Comparison of ENCODE assay signal across 22 cellular contexts in genomic region chr2:4151521-4151920, GRCh38.
DNase-seq lines count a peak whose midpoint lies in the region; ATAC-seq and TF ChIP-seq lines count a peak whose summit lies in the region.
"Had no signal": no experiment of that assay in that cellular context is flagged by ENCODE, and none has a peak within 500 bp of the region (broad histone marks: within the 10 kb centered on the region; RNA-seq: fewer than 3 reads in every experiment).

No MANE protein-coding gene starts in this region.

- peak overlapping the region; percentile 78 for H3K27ac ChIP-seq in neural progenitor cell
- H3K27ac ChIP-seq in aorta (ENCODE audit: low read depth in 1 of 2, low read length in 2 of 2) = no peak overlapping the region
- H3K27ac ChIP-seq: 22Rv1; BLaER1 treated with 17β-estradiol and CSF1 and Interleukin-3, amounts not matched to agents 10 nM and 100 nM had no signal

- peaks cover 16% of the 10 kb centered on the region for H3F3A ChIP-seq in neural progenitor cell (ENCODE audit: low read depth)

- H3K9me3 Mint-ChIP-seq in neural progenitor cell = peaks cover 16% of the 10 kb centered on the region

- 64 to 73% methylated on average over 2 of the region's 2 CpGs for WGBS in aorta, 2 donors

- H3K9me3 ChIP-seq in neural progenitor cell (ENCODE audit: low read depth) = peaks cover 16% of the 10 kb centered on the region
- H3K9me3 ChIP-seq in aorta (ENCODE audit: control insufficient read depth, low read length) = no peaks in the 10 kb centered on the region
- H3K9me3 ChIP-seq: BE2C had no signal

- H3K9ac ChIP-seq in neural progenitor cell = no peak overlapping the region
- H3K9ac ChIP-seq: BLaER1 treated with 17β-estradiol and CSF1 and Interleukin-3, amounts not matched to agents 10 nM and 100 nM had no signal

- H3K4me3 ChIP-seq in neural progenitor cell = no peak overlapping the region
- H3K4me3 ChIP-seq in aorta (ENCODE audit: low read length in 2 of 2) = no peak overlapping the region
- H3K4me3 ChIP-seq: BLaER1 treated with 17β-estradiol and CSF1 and Interleukin-3, amounts not matched to agents 10 nM and 100 nM; GM12878; GM23338 had no signal

- peaks cover 3% of the 10 kb centered on the region for H3K27me3 Mint-ChIP-seq in neural progenitor cell (ENCODE audit: insufficient read depth, low read depth)
- H3K27me3 Mint-ChIP-seq: CD4-positive, alpha-beta T cell; CD8-positive, alpha-beta memory T cell had no signal

- peaks cover 22% of the 10 kb centered on the region for H3K4me1 Mint-ChIP-seq in neural progenitor cell
- H3K4me1 Mint-ChIP-seq: CD14-positive monocyte; CD8-positive, alpha-beta memory T cell; GM23338 had no signal

- H3K79me2 ChIP-seq in neural progenitor cell (ENCODE audit: low read depth) = no peaks in the 10 kb centered on the region

- no peak for TF ChIP-seq CTCF in neural progenitor cell (IDR thresholded peaks at IDR 0.05)

- H3K36me3 ChIP-seq in neural progenitor cell (peaks cover 10% of the 10 kb centered on the region), aorta (ENCODE audit: control insufficient read depth in 1 of 2, insufficient read depth in 2 of 2, low read length in 1 of 2) (no peaks in the 10 kb centered on the region)
- H3K36me3 ChIP-seq: BE2C; BLaER1 treated with 17β-estradiol and CSF1 and Interleukin-3, amounts not matched to agents 10 nM and 100 nM had no signal

- no peak overlapping the region for H2AFZ ChIP-seq in neural progenitor cell (replicated peaks)
- H2AFZ ChIP-seq: GM23338 had no signal

- peaks cover 35% of the 10 kb centered on the region for H3K4me1 ChIP-seq in neural progenitor cell
- no peaks in the 10 kb centered on the region for H3K4me1 ChIP-seq in aorta (ENCODE audit: control insufficient read depth in 1 of 2, insufficient read depth in 2 of 2, low read length in 2 of 2)
- H3K4me1 ChIP-seq: BE2C had no signal

- no peak overlapping the region for H3K4me3 Mint-ChIP-seq in neural progenitor cell
- H3K4me3 Mint-ChIP-seq: CD14-positive monocyte; CD4-positive, alpha-beta T cell; CD8-positive, alpha-beta memory T cell; GM23338; H9 had no signal

- intact Hi-C loops in aorta (cut with DNase I) = no loop called here

- no peaks in the 10 kb centered on the region for H4K20me1 ChIP-seq in neural progenitor cell (ENCODE audit: low read depth)
- H4K20me1 ChIP-seq: BLaER1 treated with 17β-estradiol and CSF1 and Interleukin-3, amounts not matched to agents 10 nM and 100 nM had no signal

- H3K36me3 Mint-ChIP-seq in neural progenitor cell = no peaks in the 10 kb centered on the region
- H3K36me3 Mint-ChIP-seq: CD14-positive monocyte; CD8-positive, alpha-beta memory T cell had no signal

- H3K27ac Mint-ChIP-seq in neural progenitor cell = no peak overlapping the region
- H3K27ac Mint-ChIP-seq: CD14-positive monocyte; CD4-positive, alpha-beta T cell; CD8-positive, alpha-beta memory T cell; GM23338 had no signal

- H3K4me2 ChIP-seq in neural progenitor cell = peak overlapping the region; percentile 25
- H3K4me2 ChIP-seq: BLaER1 treated with 17β-estradiol and CSF1 and Interleukin-3, amounts not matched to agents 10 nM and 100 nM; GM23338 had no signal

- DNase-seq in NCI-H146 (lab: John Stamatoyannopoulos, UW) (peak; percentile 36), NCI-H146 treated with DMSO at 0.1 percent for 48 hours (lab: John Stamatoyannopoulos, UW; ENCODE audit: unreplicated experiment) (no peak), neural progenitor cell (ENCODE audit: low spot score) (peak; percentile 44), retina (peak; percentile 9), aorta (no peak), NCI-H1092 (lab: John Stamatoyannopoulos, UW) (no peak)
- DNase-seq: ACHN; AML-193; BE2C; CD4-positive, alpha-beta T cell; CD8-positive, alpha-beta memory T cell; DMS 273 treated with DMSO at 0.1 percent for 48 hours; DMS79; EL; GDM1; H9 had no signal

- no peak for ATAC-seq in aorta (ENCODE audit: low FRiP score)
- ATAC-seq: GM12878, GM23338, HCT116 had no signal

- H3K27me3 ChIP-seq in neural progenitor cell = no peaks in the 10 kb centered on the region
- no peaks in the 10 kb centered on the region for H3K27me3 ChIP-seq in aorta (ENCODE audit: control insufficient read depth in 1 of 2, insufficient read depth in 2 of 2, low read length in 1 of 2)
- H3K27me3 ChIP-seq: BE2C; BLaER1 treated with 17β-estradiol and CSF1 and Interleukin-3, amounts not matched to agents 10 nM and 100 nM had no signal

Comparison
In these comparisons a context has a peak if more than half of its experiments do, and no peak if none do; other contexts are left out.
1. DNase-seq: peak in NCI-H146 (single experiment), neural progenitor cell (single experiment) and retina (single experiment); none in NCI-H146 treated with DMSO at 0.1 percent for 48 hours (single experiment), aorta (0 of 2) and NCI-H1092 (single experiment).